In genomic region chr14:37600880-37601741, GRCh38 we compare ENCODE assay signal across 21 cellular contexts. TPM values are rescaled to one million over a fixed set of nuclear protein-coding genes. Genes with fewer than 3 reads are reported as not detected.
A peak's percentile ranks its signal among the peaks of the same experiment; 100 is the strongest.
DNase-seq lines count a peak whose midpoint lies in the region; TF ChIP-seq lines count a peak whose summit lies in the region.
"Had no signal": no experiment of that assay in that cellular context is flagged by ENCODE, and none has a peak within 500 bp of the region (broad histone marks: within the 10 kb centered on the region; RNA-seq: fewer than 3 reads in every experiment).

No MANE protein-coding gene starts in this region.

- H3K27ac ChIP-seq in mucosa of rectum (ENCODE audit: low read depth in 2 of 2, low read length in 2 of 2) (peak overlapping the region; percentile 9 to 20), transverse colon (peak overlapping the region in 3 of 4 donors; percentile 42 to 90 (median 47))
- H3K27ac ChIP-seq: BLaER1 treated with 17β-estradiol and CSF1 and Interleukin-3, amounts not matched to agents 10 nM and 100 nM; HL-60; SJSA1 had no signal

- H3K27me3 ChIP-seq in mucosa of rectum (ENCODE audit: control insufficient read depth in 2 of 2, insufficient read depth in 2 of 2, low read length in 2 of 2) = peaks cover 22 to 28% of the 10 kb centered on the region in 2 donors
- peaks cover 84% of the 10 kb centered on the region for H3K27me3 ChIP-seq in transverse colon
- H3K27me3 ChIP-seq: BLaER1 treated with 17β-estradiol and CSF1 and Interleukin-3, amounts not matched to agents 10 nM and 100 nM had no signal

- no peaks in the 10 kb centered on the region for H3K36me3 ChIP-seq in mucosa of rectum (ENCODE audit: control insufficient read depth in 2 of 2, insufficient read depth in 2 of 2, low read length in 2 of 2)
- no peaks in the 10 kb centered on the region for H3K36me3 ChIP-seq in transverse colon
- H3K36me3 ChIP-seq: BLaER1 treated with 17β-estradiol and CSF1 and Interleukin-3, amounts not matched to agents 10 nM and 100 nM; MG63; SJSA1 had no signal

- H3K9me3 Mint-ChIP-seq in endothelial cell (ENCODE audit: unreplicated experiment) = no peaks in the 10 kb centered on the region
- H3K9me3 Mint-ChIP-seq in HFFc6 = no peaks in the 10 kb centered on the region

- in situ Hi-C loops in transverse colon (cut with MboI; ENCODE audit: low pct_ligation_motif_present in 1 of 4, low pct_unique_long_range_greater_than_20kb in 1 of 4, low sequenced_read_pairs in 3 of 4) = no loop called here

- 50 to 51% methylated on average over 4 of the region's 4 CpGs for WGBS in transverse colon (ENCODE audit: low coverage in 1 of 2), 2 donors

- H3K27me3 Mint-ChIP-seq in endothelial cell (ENCODE audit: unreplicated experiment) (peaks cover 47% of the 10 kb centered on the region), HFFc6 (ENCODE audit: insufficient read depth) (peaks cover 87% of the 10 kb centered on the region)

- H3K4me3 Mint-ChIP-seq in endothelial cell (ENCODE audit: unreplicated experiment) = peak overlapping the region; percentile 58
- H3K4me3 Mint-ChIP-seq in HFFc6 = no peak overlapping the region; the same call in 1 of the 2 replicates
- H3K4me3 Mint-ChIP-seq: IgD-negative memory B cell had no signal

- H3K9me3 ChIP-seq in mucosa of rectum (ENCODE audit: control insufficient read depth in 2 of 2, low read length in 2 of 2) = no peaks in the 10 kb centered on the region
- H3K9me3 ChIP-seq in transverse colon = no peaks in the 10 kb centered on the region
- H3K9me3 ChIP-seq: MG63, SJSA1 had no signal

- TF ChIP-seq CTCF in endothelial cell (IDR thresholded peaks at IDR 0.05; ENCODE audit: unreplicated experiment) (no peak), transverse colon (IDR thresholded peaks at IDR 0.05) (no peak), HFFc6 (IDR thresholded peaks at IDR 0.05) (no peak)

- H3K36me3 Mint-ChIP-seq in endothelial cell (ENCODE audit: low read depth, unreplicated experiment) (no peaks in the 10 kb centered on the region), HFFc6 (ENCODE audit: low read depth) (peaks cover 4% of the 10 kb centered on the region)
- H3K36me3 Mint-ChIP-seq: CD8-positive, alpha-beta memory T cell had no signal

- H3K4me3 ChIP-seq in mucosa of rectum (ENCODE audit: low read length in 2 of 2) (peak overlapping the region in 1 of 2 donors; percentile 3), transverse colon (no peak overlapping the region)
- H3K4me3 ChIP-seq: BLaER1 treated with 17β-estradiol and CSF1 and Interleukin-3, amounts not matched to agents 10 nM and 100 nM; MG63; SJSA1 had no signal

- intact Hi-C loops in transverse colon (cut with DNase I; ENCODE audit: low total_unique reads) = no loop called here

- peaks cover 22 to 44% of the 10 kb centered on the region in 2 donors for H3K4me1 ChIP-seq in mucosa of rectum (ENCODE audit: control insufficient read depth in 2 of 2, insufficient read depth in 2 of 2, low read length in 2 of 2)
- peaks cover 5 to 60% (median 32%) of the 10 kb centered on the region in 4 donors for H3K4me1 ChIP-seq in transverse colon
- H3K4me1 ChIP-seq: BLaER1 treated with 17β-estradiol and CSF1 and Interleukin-3, amounts not matched to agents 10 nM and 100 nM had no signal

- H3K4me1 Mint-ChIP-seq in endothelial cell (ENCODE audit: unreplicated experiment) (peaks cover 13% of the 10 kb centered on the region), HFFc6 (ENCODE audit: low read depth) (peaks cover 31% of the 10 kb centered on the region)

- DNase-seq in Daoy (ENCODE audit: low read depth) (peak; percentile 2), endothelial cell (ENCODE audit: low spot score) (no peak), transverse colon (no peak), HFFc6 (no peak), amygdala (lab: John Stamatoyannopoulos, UW) (no peak), superior temporal gyrus (ENCODE audit: extremely low spot score) (no peak)
- DNase-seq: CD8-positive, alpha-beta memory T cell; DMS79; H7; Karpas-422; MG63; NCI-H1048; NCI-H1436; NCI-H1930 had no signal

- no peak for TF ChIP-seq EP300 in transverse colon (IDR thresholded peaks at IDR 0.05; ENCODE audit: low read depth)

- TF ChIP-seq POLR2A in transverse colon (IDR thresholded peaks at IDR 0.05) = peak; percentile 21

- H3K27ac Mint-ChIP-seq in endothelial cell (ENCODE audit: unreplicated experiment) (no peak overlapping the region), HFFc6 (no peak overlapping the region)

- no peak overlapping the region for H3K9ac ChIP-seq in mucosa of rectum (ENCODE audit: low read depth in 1 of 2, low read length in 2 of 2)
- H3K9ac ChIP-seq: BLaER1 treated with 17β-estradiol and CSF1 and Interleukin-3, amounts not matched to agents 10 nM and 100 nM had no signal

RNA-seq across cellular contexts. Expression of gene TTC6, which starts 5.7 kb away (rescaled TPM):
- 2.2 and 9.3 TPM in 2 replicates for total RNA-seq in Daoy (2014; rRNA removed; shearing (Covaris generic))
- total RNA-seq in endothelial cell (ENCODE audit: unreplicated experiment) = 8.5 TPM
- total RNA-seq in transverse colon = 10 to 100 TPM in 1 of 4 donors, 1 to 10 TPM in 3; 1.5 to 12.5 (median 4.9) TPM
- total RNA-seq in HFFc6 (2021; fragmentation: NEBNext Ultra II Directional; extraction: Animal tissue kit (Norgen Biotek cat#: 25700)) = 1 to 10 TPM in 1 of 6 experiments, under 1 TPM in 3, not detected in 2; 0.38 to 1.2 (median 0.62) TPM
- total RNA-seq: CD8-positive, alpha-beta memory T cell; G401; HT1080; SJSA1 had no signal

RNA-seq across cellular contexts. Expression of gene FOXA1, which starts 6.1 kb away (rescaled TPM):
- 6.5 and 11.2 TPM in 2 replicates for total RNA-seq in Daoy (2014; rRNA removed; shearing (Covaris generic))
- total RNA-seq in endothelial cell (ENCODE audit: unreplicated experiment) (5.2 TPM), transverse colon (100 to 1,000 TPM in 1 of 4 donors, 10 to 100 TPM in 3; 53.2 to 157 (median 71.4) TPM)
- 1 to 10 TPM in 4 of 6 experiments, under 1 TPM in 2; 0.36 to 7.3 (median 7.0) TPM for total RNA-seq in HFFc6 (2021; fragmentation: NEBNext Ultra II Directional; extraction: Animal tissue kit (Norgen Biotek cat#: 25700))
- total RNA-seq: G401 had no signal
